ENCODE assay signal across 12 cellular contexts in the genomic region with DNA sequence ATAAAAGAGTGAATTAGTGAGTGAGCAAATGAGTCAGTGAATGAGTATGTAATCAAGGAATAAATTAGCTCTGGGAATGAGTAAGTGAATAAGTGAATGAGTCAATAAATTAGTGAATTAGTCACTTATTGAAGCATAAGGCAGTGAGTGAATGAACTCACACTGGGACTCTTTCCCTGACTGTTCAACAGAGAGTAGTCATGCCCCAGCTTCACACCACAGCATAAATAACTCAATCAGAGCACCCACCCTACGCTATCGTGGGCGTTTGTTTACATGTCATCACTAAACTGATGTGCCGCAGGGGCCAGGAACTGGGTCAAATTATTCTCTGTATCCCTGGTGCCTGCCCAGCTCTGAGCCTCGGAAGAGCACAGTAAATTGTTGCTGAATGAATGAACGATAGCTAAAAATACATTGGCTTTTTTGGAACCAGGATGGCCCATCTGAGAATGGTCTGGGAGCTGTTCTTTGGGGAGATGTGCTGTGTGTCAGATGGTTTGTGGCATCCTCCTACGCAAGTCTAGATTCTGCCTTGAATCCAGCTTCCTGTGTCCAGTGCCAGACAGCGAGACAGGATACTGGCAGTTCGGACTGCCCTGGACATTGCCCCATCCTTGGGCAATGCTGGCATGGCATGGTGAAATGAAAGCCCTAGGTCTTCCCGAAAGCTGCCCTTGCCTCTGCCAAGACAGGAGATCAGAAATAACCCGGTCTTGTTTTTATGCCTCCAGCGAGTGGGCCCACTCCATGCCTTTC.
DNase-seq lines count a peak whose midpoint lies in the region; ATAC-seq and TF ChIP-seq lines count a peak whose summit lies in the region.
"Had no signal": no experiment of that assay in that cellular context is flagged by ENCODE, and none has a peak within 500 bp of the region (broad histone marks: within the 10 kb centered on the region; RNA-seq: fewer than 3 reads in every experiment).

No MANE protein-coding gene starts in this region.

- H3K9me3 ChIP-seq in PC-3 (ENCODE audit: low read length): no peaks in the 10 kb centered on the region

- no peak overlapping the region for H3K9ac ChIP-seq in PC-3 (ENCODE audit: low read length)

- no peaks in the 10 kb centered on the region for H3F3A ChIP-seq in PC-3 (ENCODE audit: low read length, unreplicated experiment)

- intact Hi-C loops in PC-3 (cut with micrococcal nuclease): no loop called here

- H2AFZ ChIP-seq in PC-3 (ENCODE audit: low read length): no peak overlapping the region

- H3K4me1 ChIP-seq in PC-3 (ENCODE audit: insufficient read depth, low read length): peaks cover 16% of the 10 kb centered on the region

- ATAC-seq in activated CD4-positive, CD25-positive, alpha-beta regulatory T cell treated with anti-CD3 and anti-CD28 coated beads, Interleukin-2, amount 50 U/mL, for 24 hours: peak; percentile 61 to 81
- ATAC-seq in PC-3 (peak; percentile 64), GM18873 (IDR thresholded peaks at IDR 0.05; ENCODE audit: low FRiP score, unreplicated experiment) (no peak), GM21367 (IDR thresholded peaks at IDR 0.05; ENCODE audit: unreplicated experiment) (no peak)

- CTCF ChIA-PET in PC-3 (lab: Charles Lee): interaction anchor here (0.6 kb wide), 1 partner anchor 617 kb away, joined by 4 read pairs; no protein-coding TSS in a partner anchor

- H3K79me2 ChIP-seq in PC-3 (ENCODE audit: low read length): no peaks in the 10 kb centered on the region

- H3K27ac ChIP-seq in PC-3 (ENCODE audit: low read length): peak overlapping the region; percentile 58

- no peaks in the 10 kb centered on the region for H3K36me3 ChIP-seq in PC-3 (ENCODE audit: low read depth, low read length)

- H3K4me3 ChIP-seq in PC-3 (ENCODE audit: low read length): no peak overlapping the region
- no peak overlapping the region for H3K4me3 ChIP-seq in epithelial cell of esophagus (ENCODE audit: low read length)

- no peak for DNase-seq in activated CD4-positive, CD25-positive, alpha-beta regulatory T cell (lab: John Stamatoyannopoulos, UW)
- DNase-seq in PC-3 (peak; percentile 52), epithelial cell of esophagus (ENCODE audit: low read depth) (peak; percentile 87), renal cortical epithelial cell (ENCODE audit: low read depth) (peak; percentile 99), NCI-H187 (lab: John Stamatoyannopoulos, UW) (no peak)
- DNase-seq: activated naive CD4-positive, alpha-beta T cell treated with anti-CD3 and anti-CD28 coated beads for 36 hours; DMS79 treated with DMSO at 0.1 percent for 48 hours; hippocampal formation; NCI-H1436 treated with DMSO at 0.1 percent for 48 hours had no signal

- TF ChIP-seq CTCF in PC-3 (conservative IDR thresholded peaks at IDR 0.05; ENCODE audit: low read depth, low read length) (no peak), epithelial cell of esophagus (IDR thresholded peaks at IDR 0.05; ENCODE audit: insufficient read depth, low read depth, low read length, missing control alignments) (no peak)

- POLR2A ChIA-PET in PC-3 (lab: Charles Lee; ENCODE audit: unreplicated experiment): interaction anchor here (0.7 kb wide), 1 partner anchor 73 kb away, joined by 3 read pairs; no protein-coding TSS in a partner anchor

- BruUV-seq in PC-3 (replicated peaks; lab: Mats Ljungman, UMichigan): no TSS peak

- H3K4me2 ChIP-seq in PC-3 (ENCODE audit: low read length): peak overlapping the region; percentile 14

- H3K27me3 ChIP-seq in PC-3 (ENCODE audit: low read length): no peaks in the 10 kb centered on the region

- no peaks in the 10 kb centered on the region for H4K20me1 ChIP-seq in PC-3 (ENCODE audit: low read length)

- H3K9me2 ChIP-seq in PC-3 (replicated peaks; ENCODE audit: low read length): 0 out of 2 replicates have a peak, but pooled peaks cover 4% of the 10 kb centered on the region

Comparison
In these comparisons a context has a peak if more than half of its experiments do, and no peak if none do; other contexts are left out.
1. ATAC-seq: peak in activated CD4-positive, CD25-positive, alpha-beta regulatory T cell treated with anti-CD3 and anti-CD28 coated beads, Interleukin-2, amount 50 U/mL, for 24 hours (2 of 2) and PC-3 (single experiment); none in GM18873 (single experiment) and GM21367 (single experiment).
2. DNase-seq: peak in PC-3 (single experiment), epithelial cell of esophagus (single experiment) and renal cortical epithelial cell (single experiment); none in activated CD4-positive, CD25-positive, alpha-beta regulatory T cell (0 of 4) and NCI-H187 (0 of 2).